8 cellular contexts compared by ENCODE assay signal in the genomic region with DNA sequence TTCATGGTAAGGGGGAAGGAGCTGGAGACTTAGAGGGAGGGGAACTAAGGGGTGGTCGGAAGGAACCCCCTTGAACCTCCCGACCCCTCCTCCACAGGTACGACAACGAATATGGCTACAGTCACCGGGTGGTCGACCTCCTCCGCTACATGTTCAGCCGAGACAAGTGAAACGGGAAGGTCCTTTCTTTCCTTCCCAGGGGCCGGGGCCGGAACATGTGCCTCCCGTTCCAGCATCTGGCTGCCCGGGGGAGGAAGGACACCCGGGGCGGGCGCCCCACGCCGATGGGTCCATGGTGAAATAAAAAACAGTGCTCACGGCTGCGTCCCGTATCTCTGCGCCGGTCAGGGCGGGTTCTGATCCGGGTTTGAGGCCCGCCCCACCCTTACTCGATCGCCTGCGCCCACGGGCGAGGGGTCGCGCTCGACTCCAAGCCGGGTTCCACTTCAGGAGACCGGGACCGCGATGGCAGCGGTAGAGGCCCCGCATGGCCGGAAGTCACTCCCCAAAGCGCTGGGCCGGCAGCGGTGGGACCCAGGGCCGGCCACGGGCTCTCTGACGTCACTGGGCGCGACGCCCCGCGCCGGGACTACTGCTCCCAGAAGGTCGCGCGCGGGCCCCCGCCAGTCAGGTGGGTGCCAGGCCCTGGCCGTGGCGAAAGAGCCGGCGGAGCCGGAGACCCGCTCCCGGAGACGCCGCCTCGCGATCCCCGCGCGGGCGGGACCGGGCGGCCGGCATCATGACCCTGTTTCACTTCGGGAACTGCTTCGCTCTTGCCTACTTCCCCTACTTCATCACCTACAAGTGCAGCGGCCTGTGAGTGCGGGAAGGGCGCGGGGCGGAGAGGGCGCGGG. TPM values are rescaled to one million over a fixed set of nuclear protein-coding genes. Genes with fewer than 3 reads are reported as not detected.
A peak's percentile ranks its signal among the peaks of the same experiment; 100 is the strongest.
DNase-seq lines count a peak whose midpoint lies in the region; ATAC-seq and TF ChIP-seq lines count a peak whose summit lies in the region.

A gene with protein sequence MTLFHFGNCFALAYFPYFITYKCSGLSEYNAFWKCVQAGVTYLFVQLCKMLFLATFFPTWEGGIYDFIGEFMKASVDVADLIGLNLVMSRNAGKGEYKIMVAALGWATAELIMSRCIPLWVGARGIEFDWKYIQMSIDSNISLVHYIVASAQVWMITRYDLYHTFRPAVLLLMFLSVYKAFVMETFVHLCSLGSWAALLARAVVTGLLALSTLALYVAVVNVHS (plus strand): TSS at position 626 of the 854 bp plus-strand sequence. CDS start 114 bp downstream, at position 740.

- peak within 1 kb of the TSS; percentile 93 for H3K14ac ChIP-seq in IMR-90 (replicated peaks; ENCODE audit: low read depth, low read length)

- H3K4me3 Mint-ChIP-seq in activated T-cell treated with anti-CD3 and anti-CD28 coated beads, Interleukin-2, amount 50 U/mL, for 24 hours, result peak within 1 kb of the TSS; percentile 97

- peak within 1 kb of the TSS; percentile 70 for H3K18ac ChIP-seq in IMR-90 (ENCODE audit: low read depth, low read length)

- peak within 1 kb of the TSS; percentile 31; the same call in 1 of the 2 replicates for H2BK120ac ChIP-seq in IMR-90 (ENCODE audit: low read depth, low read length)

- peaks cover 50% of the 10 kb centered on the region for H3K4me1 Mint-ChIP-seq in activated T-cell treated with anti-CD3 and anti-CD28 coated beads, Interleukin-2, amount 50 U/mL, for 24 hours (ENCODE audit: low read depth)

- H3K9ac ChIP-seq in IMR-90 (ENCODE audit: low read depth, low read length), result peak within 1 kb of the TSS; percentile 90
- H3K9ac ChIP-seq in PC-3 (ENCODE audit: low read length), result peak within 1 kb of the TSS; percentile 97
- H3K9ac ChIP-seq in muscle layer of colon (ENCODE audit: low read length), result peak within 1 kb of the TSS; percentile 83

- H3K9me1 ChIP-seq in IMR-90 (ENCODE audit: insufficient read depth, low read length), result peaks cover 9% of the 10 kb centered on the region; the same call in 1 of the 2 replicates

- H3K27me3 Mint-ChIP-seq in activated T-cell treated with anti-CD3 and anti-CD28 coated beads, Interleukin-2, amount 50 U/mL, for 24 hours, result no peaks in the 10 kb centered on the region

- peak; percentile 90 for TF ChIP-seq POLR2A in IMR-90 (IDR thresholded peaks at IDR 0.05; ENCODE audit: low read depth, low read length)

- peak within 1 kb of the TSS; percentile 79 for H4K91ac ChIP-seq in IMR-90 (ENCODE audit: insufficient read depth, low read depth, low read length)

- peak; percentile 66 for ATAC-seq in GM21390 (IDR thresholded peaks at IDR 0.05; ENCODE audit: unreplicated experiment)
- ATAC-seq in IMR-90 (ENCODE audit: low read depth), result peak; percentile 96
- peak; percentile 94 for ATAC-seq in PC-3

- no peaks in the 10 kb centered on the region for H3K9me3 Mint-ChIP-seq in activated T-cell treated with anti-CD3 and anti-CD28 coated beads, Interleukin-2, amount 50 U/mL, for 24 hours

- TF ChIP-seq RAD21 in IMR-90 (IDR thresholded peaks at IDR 0.05; ENCODE audit: low read length), result no peak

- peaks cover 4% of the 10 kb centered on the region; the same call in 1 of the 2 replicates for H3K36me3 ChIP-seq in IMR-90 (ENCODE audit: control insufficient read depth, insufficient read depth, low read length)
- no peaks in the 10 kb centered on the region for H3K36me3 ChIP-seq in PC-3 (ENCODE audit: low read depth, low read length)
- peaks cover 0 to 13% of the 10 kb centered on the region in 2 donors for H3K36me3 ChIP-seq in esophagus (ENCODE audit: control insufficient read depth in 2 of 2, insufficient read depth in 2 of 2, low read length in 1 of 2)
- H3K36me3 ChIP-seq in muscle layer of colon (ENCODE audit: insufficient read depth, low read length), result no peaks in the 10 kb centered on the region

- H3K79me2 ChIP-seq in PC-3 (ENCODE audit: low read length), result peaks cover 40% of the 10 kb centered on the region

- 0% methylated on average over 14 of the region's 85 CpGs; no CpG with 5 or more reads in 1 of the 2 experiments for WGBS in IMR-90 (ENCODE audit: extremely low coverage in 2 of 2, insufficient read length in 1 of 2), 2 experiments
- WGBS in esophagus, 2 donors, result 0 to 1% methylated on average over 80 to 85 of the region's 85 CpGs

- TF ChIP-seq CTCF in IMR-90 (conservative IDR thresholded peaks at IDR 0.05; ENCODE audit: low read depth, low read length) (no peak), PC-3 (conservative IDR thresholded peaks at IDR 0.05; ENCODE audit: low read depth, low read length) (no peak)

- no peaks in the 10 kb centered on the region for H3K9me2 ChIP-seq in PC-3 (replicated peaks; ENCODE audit: low read length)

- in situ Hi-C loops in Caki2 (cut with HindIII; ENCODE audit: low pct_unique_long_range_greater_than_20kb, low sequenced_read_pairs) (no loop called here), IMR-90 (cut with MboI; ENCODE audit: low sequenced_read_pairs) (loop anchor here (5.0 kb wide), 1 partner anchor 172 kb away; a partner anchor contains a TSS)

- peak within 1 kb of the TSS; percentile 98 for H3K4me2 ChIP-seq in IMR-90 (ENCODE audit: low read depth, low read length)
- H3K4me2 ChIP-seq in PC-3 (ENCODE audit: low read length), result peak within 1 kb of the TSS; percentile 90

- CTCF ChIA-PET in IMR-90 (lab: Yijun Ruan, JAX) (no interaction called here), PC-3 (lab: Charles Lee) (no interaction called here)

- intact Hi-C loops in IMR-90 (cut with micrococcal nuclease) (loop anchor here (1.0 to 5.0 kb wide), 4 partner anchors 34 to 193 kb away; a partner anchor contains a TSS), PC-3 (cut with micrococcal nuclease) (loop anchor here (2.0 to 5.0 kb wide), 2 partner anchors 26 to 172 kb away; a partner anchor contains a TSS)

- peak within 1 kb of the TSS; percentile 87 for H2AK5ac ChIP-seq in IMR-90 (ENCODE audit: low read depth, low read length)

- H3K79me1 ChIP-seq in IMR-90 (ENCODE audit: low read depth in 1 of 2, low read length in 2 of 2), result peaks cover 31 to 50% of the 10 kb centered on the region in 2 experiments

- peak within 1 kb of the TSS; percentile 87 for H3K4ac ChIP-seq in IMR-90 (ENCODE audit: low read depth, low read length)

- DNase-seq in Caki2 (ENCODE audit: low read depth) (peak; percentile 85), IMR-90 (peak; percentile 85), PC-3 (peak; percentile 84)
- peak; percentile 91 for DNase-seq in activated T-cell treated with anti-CD3 and anti-CD28 coated beads, Interleukin-2, amount 50 U/mL, for 24 hours
- DNase-seq in stimulated activated CD8-positive, alpha-beta memory T cell treated with anti-CD3 and anti-CD28 coated beads, Interleukin-7, amount 100 ng/mL, for 1 hour (ENCODE audit: low read depth in 2 of 2), result peak; percentile 48 to 52

- peak within 1 kb of the TSS; percentile 79 for H4K5ac ChIP-seq in IMR-90 (ENCODE audit: low read depth, low read length)

- H3K27me3 ChIP-seq in IMR-90 (ENCODE audit: control insufficient read depth, insufficient read depth, low read length), result no peaks in the 10 kb centered on the region
- H3K27me3 ChIP-seq in PC-3 (ENCODE audit: low read length), result no peaks in the 10 kb centered on the region
- H3K27me3 ChIP-seq in esophagus (ENCODE audit: control insufficient read depth in 1 of 2, insufficient read depth in 2 of 2, low read length in 2 of 2), result no peaks in the 10 kb centered on the region
- no peaks in the 10 kb centered on the region for H3K27me3 ChIP-seq in muscle layer of colon (ENCODE audit: control insufficient read depth in 1 of 2, insufficient read depth in 2 of 2, low read length in 2 of 2)

- dilution Hi-C loops in IMR-90 (cut with HindIII; ENCODE audit: low sequenced_read_pairs, unreplicated experiment), result no loop called here

- peak within 1 kb of the TSS; percentile 81 for H2BK5ac ChIP-seq in IMR-90 (ENCODE audit: low read depth, low read length, poor library complexity, severe bottlenecking)

- H3K23ac ChIP-seq in IMR-90 (ENCODE audit: low read depth, low read length), result peak within 1 kb of the TSS; percentile 85

- peak within 1 kb of the TSS; percentile 91 to 97 for H4K8ac ChIP-seq in IMR-90 (ENCODE audit: low read depth in 2 of 2, low read length in 2 of 2)

- H2AK9ac ChIP-seq in IMR-90 (replicated peaks; ENCODE audit: low read depth, low read length, poor library complexity), result peak within 1 kb of the TSS; percentile 95

- H2BK15ac ChIP-seq in IMR-90 (ENCODE audit: low read depth, low read length), result peak within 1 kb of the TSS; percentile 60; the same call in 1 of the 3 replicates

- no peaks in the 10 kb centered on the region for H3K9me3 ChIP-seq in IMR-90 (ENCODE audit: control insufficient read depth, insufficient read depth, low read length)
- H3K9me3 ChIP-seq in PC-3 (ENCODE audit: low read length), result no peaks in the 10 kb centered on the region
- H3K9me3 ChIP-seq in esophagus (ENCODE audit: control insufficient read depth in 2 of 2, insufficient read depth in 1 of 2, low read depth in 1 of 2, low read length in 1 of 2), result no peaks in the 10 kb centered on the region
- H3K9me3 ChIP-seq in muscle layer of colon (ENCODE audit: low read length), result no peaks in the 10 kb centered on the region

- H3K27ac Mint-ChIP-seq in activated T-cell treated with anti-CD3 and anti-CD28 coated beads, Interleukin-2, amount 50 U/mL, for 24 hours, result peak within 1 kb of the TSS; percentile 98

- POLR2A ChIA-PET in IMR-90 (lab: Charles Lee; ENCODE audit: unreplicated experiment), result no interaction called here
- POLR2A ChIA-PET in PC-3 (lab: Charles Lee; ENCODE audit: unreplicated experiment), result no interaction called here

- peaks cover 78% of the 10 kb centered on the region for H3K36me3 Mint-ChIP-seq in activated T-cell treated with anti-CD3 and anti-CD28 coated beads, Interleukin-2, amount 50 U/mL, for 24 hours (ENCODE audit: low read depth)

- H3K4me1 ChIP-seq in IMR-90 (ENCODE audit: control insufficient read depth, insufficient read depth, low read length) (peaks cover 8% of the 10 kb centered on the region), PC-3 (ENCODE audit: insufficient read depth, low read length) (peaks cover 14% of the 10 kb centered on the region; the same call in 1 of the 2 replicates), esophagus (ENCODE audit: control insufficient read depth in 2 of 2, insufficient read depth in 2 of 2, low read length in 1 of 2) (peaks cover 6 to 13% of the 10 kb centered on the region in 2 donors), muscle layer of colon (ENCODE audit: insufficient read depth, low read length) (peaks cover 22% of the 10 kb centered on the region)

- H3K4me3 ChIP-seq in IMR-90 (ENCODE audit: insufficient read depth, low read depth, low read length) (peak within 1 kb of the TSS; percentile 91), PC-3 (ENCODE audit: low read length) (peak within 1 kb of the TSS; percentile 88), esophagus (ENCODE audit: low read depth in 1 of 2, low read length in 2 of 2) (peak within 1 kb of the TSS; percentile 68 to 77), muscle layer of colon (ENCODE audit: low read depth in 1 of 2, low read length in 2 of 2) (peak within 1 kb of the TSS; percentile 87 to 95)

- H2AFZ ChIP-seq in IMR-90 (replicated peaks; ENCODE audit: low read length, poor library complexity) (peak within 1 kb of the TSS; percentile 99), PC-3 (ENCODE audit: low read length) (peak within 1 kb of the TSS; percentile 98)

- no peak within 1 kb of the TSS for H2BK20ac ChIP-seq in IMR-90 (ENCODE audit: low read depth, low read length)

- BruUV-seq in IMR-90 (replicated peaks; lab: Mats Ljungman, UMichigan) (TSS peak; percentile 42), PC-3 (replicated peaks; lab: Mats Ljungman, UMichigan) (TSS peak; percentile 78)

- H3K27ac ChIP-seq in IMR-90 (ENCODE audit: insufficient read depth, low read length), result peak within 1 kb of the TSS; percentile 90
- H3K27ac ChIP-seq in PC-3 (ENCODE audit: low read length), result peak within 1 kb of the TSS; percentile 48
- peak within 1 kb of the TSS; percentile 71 to 85 for H3K27ac ChIP-seq in esophagus (ENCODE audit: low read depth in 2 of 2, low read length in 1 of 2)
- H3K27ac ChIP-seq in muscle layer of colon (ENCODE audit: low read depth, low read length), result peak within 1 kb of the TSS; percentile 94

- no peaks in the 10 kb centered on the region for H3F3A ChIP-seq in PC-3 (ENCODE audit: low read length, unreplicated experiment)

- H4K20me1 ChIP-seq in IMR-90 (ENCODE audit: insufficient read depth, low read length), result 0 out of 2 replicates have a peak, but pooled peaks cover 7% of the 10 kb centered on the region
- H4K20me1 ChIP-seq in PC-3 (ENCODE audit: low read length), result no peaks in the 10 kb centered on the region

- peak within 1 kb of the TSS; percentile 57 for H3K56ac ChIP-seq in IMR-90 (ENCODE audit: extremely low read depth, insufficient read depth, low read length)

RNA-seq across cellular contexts. Expression of the gene that starts here (rescaled TPM):
- 218 and 221 TPM in 2 replicates for total RNA-seq in Caki2 (2014; rRNA removed; shearing (Covaris generic); ENCODE audit: low replicate concordance)
- 59.2 and 67.6 TPM in 2 replicates for total RNA-seq in IMR-90 (2012; rRNA removed)
- 108 and 132 TPM in 2 replicates for polyA plus RNA-seq in IMR-90 (2012; rRNA removed)
- 134 and 148 TPM in 2 replicates for polyA plus RNA-seq in IMR-90 (2012; cell fraction: cytosol; rRNA removed)
- polyA plus RNA-seq in IMR-90 (2012; cell fraction: nucleus; rRNA removed; ENCODE audit: low replicate concordance), result 73.5 and 106 TPM in 2 replicates
- 191 and 206 TPM in 2 replicates for total RNA-seq in PC-3 (2014; rRNA removed)
- polyA plus RNA-seq in esophagus, result 100 to 1,000 TPM in 1 of 2 donors, 10 to 100 TPM in 1; 61.7 to 145 TPM

Comparison
In these comparisons a context has a peak if more than half of its experiments do, and no peak if none do; other contexts are left out.
1. Peak in every context shown above with its lines: DNase-seq, ATAC-seq, H3K4me3 ChIP-seq and H3K27ac ChIP-seq.